ENCODE assay signal across 9 cellular contexts in genomic region chr11:67732045-67732787, GRCh38. TPM values are rescaled to one million over a fixed set of nuclear protein-coding genes. Genes with fewer than 3 reads are reported as not detected.
DNase-seq lines count a peak whose midpoint lies in the region; ATAC-seq, FAIRE-seq and TF ChIP-seq lines count a peak whose summit lies in the region.
"Had no signal": no experiment of that assay in that cellular context is flagged by ENCODE, and none has a peak within 500 bp of the region (broad histone marks: within the 10 kb centered on the region; RNA-seq: fewer than 3 reads in every experiment).

No MANE protein-coding gene starts in this region.

- H3K4me1 Mint-ChIP-seq in activated naive CD4-positive, alpha-beta T cell treated with anti-CD3 and anti-CD28 coated beads, Interleukin-2, amount 10 ng/mL, durations not matched to agents 7 days and 5 days = no peaks in the 10 kb centered on the region

- DNase-seq in GM12891 (ENCODE audit: insufficient read length, low spot score) (peak; percentile 13), NCI-H69 (lab: John Stamatoyannopoulos, UW) (peak; percentile 56), lower lobe of right lung (no peak), thyroid gland (peak; percentile 24 to 30)
- DNase-seq in activated naive CD4-positive, alpha-beta T cell treated with anti-CD3 and anti-CD28 coated beads, Interleukin-2, amount 10 ng/mL, durations not matched to agents 7 days and 5 days = peak; percentile 50

- CTCF ChIA-PET in activated naive CD4-positive, alpha-beta T cell treated with anti-CD3 and anti-CD28 coated beads, Interleukin-2, amount 10 ng/mL, durations not matched to agents 7 days and 5 days (lab: Charles Lee) = no interaction called here

- H3K36me3 Mint-ChIP-seq in activated naive CD4-positive, alpha-beta T cell treated with anti-CD3 and anti-CD28 coated beads, Interleukin-2, amount 10 ng/mL, durations not matched to agents 7 days and 5 days = no peaks in the 10 kb centered on the region

- H3K4me1 ChIP-seq in lower lobe of right lung (no peaks in the 10 kb centered on the region), thyroid gland (peaks cover 0 to 10% of the 10 kb centered on the region in 2 donors)

- no peak for TF ChIP-seq POLR2A in GM12891 (IDR thresholded peaks at IDR 0.05; ENCODE audit: low read depth, low read length)
- TF ChIP-seq POLR2A in thyroid gland (IDR thresholded peaks at IDR 0.05) = no peak
- no peak for TF ChIP-seq POLR2A in GM18505 (IDR thresholded peaks at IDR 0.05; ENCODE audit: borderline replicate concordance, extremely low read depth, insufficient read depth, insufficient read length)

- peaks cover 14% of the 10 kb centered on the region for H3K27me3 ChIP-seq in lower lobe of right lung (ENCODE audit: low read depth)
- H3K27me3 ChIP-seq in thyroid gland = no peaks in the 10 kb centered on the region

- H3K4me3 ChIP-seq in lower lobe of right lung (no peak overlapping the region), thyroid gland (replicated peaks in 1 of 3) (no peak overlapping the region)

- H3K27ac Mint-ChIP-seq in activated naive CD4-positive, alpha-beta T cell treated with anti-CD3 and anti-CD28 coated beads, Interleukin-2, amount 10 ng/mL, durations not matched to agents 7 days and 5 days = no peak overlapping the region

- no peaks in the 10 kb centered on the region for H3K9me3 Mint-ChIP-seq in activated naive CD4-positive, alpha-beta T cell treated with anti-CD3 and anti-CD28 coated beads, Interleukin-2, amount 10 ng/mL, durations not matched to agents 7 days and 5 days

- 30 to 39% methylated on average over 28 to 34 of the region's 42 CpGs for WGBS in thyroid gland, 2 donors

- no peak for FAIRE-seq in GM12891 (lab: Jason Lieb, UNC)

- TF ChIP-seq CTCF in lower lobe of right lung (IDR thresholded peaks at IDR 0.05) (peak; percentile 43), thyroid gland (IDR thresholded peaks at IDR 0.05) (peak in 2 of 6 experiments; percentile 33 to 37)

- H3K27ac ChIP-seq in lower lobe of right lung = no peak overlapping the region
- H3K27ac ChIP-seq in thyroid gland = no peak overlapping the region

- ATAC-seq in lower lobe of right lung = peak in 1 of 2 donors; percentile 59
- no peak for ATAC-seq in GM21381 (IDR thresholded peaks at IDR 0.05; ENCODE audit: unreplicated experiment)
- no peak for ATAC-seq in GM18867 (IDR thresholded peaks at IDR 0.05; ENCODE audit: unreplicated experiment)
- no peak for ATAC-seq in GM18505 (IDR thresholded peaks at IDR 0.05; ENCODE audit: unreplicated experiment)

- H3K9me3 ChIP-seq in lower lobe of right lung (no peaks in the 10 kb centered on the region), thyroid gland (no peaks in the 10 kb centered on the region)

- H3K36me3 ChIP-seq in lower lobe of right lung (no peaks in the 10 kb centered on the region), thyroid gland (no peaks in the 10 kb centered on the region)

- intact Hi-C loops in lower lobe of right lung (cut with DNase I) (no loop called here), thyroid gland (cut with DNase I) (no loop called here)

- peaks cover 19% of the 10 kb centered on the region for H3K27me3 Mint-ChIP-seq in activated naive CD4-positive, alpha-beta T cell treated with anti-CD3 and anti-CD28 coated beads, Interleukin-2, amount 10 ng/mL, durations not matched to agents 7 days and 5 days

- H3K4me3 Mint-ChIP-seq in activated naive CD4-positive, alpha-beta T cell treated with anti-CD3 and anti-CD28 coated beads, Interleukin-2, amount 10 ng/mL, durations not matched to agents 7 days and 5 days = no peak overlapping the region

TF ChIP-seq in GM12891, 5 proteins besides CTCF, POLR2A, EP300 and RAD21:
- no peak for TF ChIP-seq POLR2AphosphoS5 (IDR thresholded peaks at IDR 0.05; ENCODE audit: low read depth, low read length)
- TF ChIP-seq TAF1 (IDR thresholded peaks at IDR 0.05; ENCODE audit: low read depth, low read length) = no peak
- no peak for TF ChIP-seq POU2F2 (IDR thresholded peaks at IDR 0.05; ENCODE audit: low read depth, low read length)
- TF ChIP-seq PAX5 (IDR thresholded peaks at IDR 0.05; ENCODE audit: insufficient read depth, low read length, severe bottlenecking) = no peak
- no peak for TF ChIP-seq SPI1 (IDR thresholded peaks at IDR 0.05; ENCODE audit: low read depth, low read length)

RNA-seq across cellular contexts. Expression of gene ALDH3B2, which starts 57.8 kb away (rescaled TPM):
- polyA plus RNA-seq in GM12891 (2012; ENCODE audit: low read depth, missing spikeins) = not detected
- total RNA-seq in lower lobe of right lung (0.65 TPM), thyroid gland (1 to 10 TPM in 1 of 4 donors, not detected in 3; 1.3 TPM)
- total RNA-seq: T-helper 2 cell treated with Interferon-gamma antibody and Interleukin-4, amounts not matched to agents 100 ng/mL and 5 ng/mL, for 36 hours had no signal
